Comparison of ENCODE assay signal across 17 cellular contexts in genomic region chr6:6284231-6284966, GRCh38. TPM values are rescaled to one million over a fixed set of nuclear protein-coding genes. Genes with fewer than 3 reads are reported as not detected.
DNase-seq lines count a peak whose midpoint lies in the region; ATAC-seq, FAIRE-seq and TF ChIP-seq lines count a peak whose summit lies in the region.
"Had no signal": no experiment of that assay in that cellular context is flagged by ENCODE, and none has a peak within 500 bp of the region (broad histone marks: within the 10 kb centered on the region; RNA-seq: fewer than 3 reads in every experiment).

No MANE protein-coding gene starts in this region.

- H3K79me2 ChIP-seq in GM12878 (ENCODE audit: control insufficient read depth, insufficient read depth, low read length): no peaks in the 10 kb centered on the region

- no peaks in the 10 kb centered on the region for H4K20me1 ChIP-seq in GM12878 (ENCODE audit: control insufficient read depth, insufficient read depth)

- DNase-seq in CD1c-positive myeloid dendritic cell (ENCODE audit: extremely low spot score) (peak; percentile 13), MV-4-11 (lab: John Stamatoyannopoulos, UW) (peak; percentile 68), GM12878 (ENCODE audit: low read depth, low spot score) (no peak), EL (no peak), NCI-H82 (lab: John Stamatoyannopoulos, UW) (no peak), ascending aorta (ENCODE audit: low spot score in 2 of 2) (no peak)
- DNase-seq in stimulated activated naive B cell treated with anti-CD40 and anti-IgM and Interleukin-4, amounts not matched to agents 10 μg/mL and 1 μg/mL and 100 μg/mL, for 72 hours: no peak
- DNase-seq in activated CD4-positive, alpha-beta T cell treated with anti-CD3 and anti-CD28 coated beads, Interleukin-2, amount 10 ng/mL, durations not matched to agents 24 days and 14 days: no peak
- DNase-seq: ACHN; H7; NCI-H1048; NCI-H1694; NCI-H2107; NCI-H226; NCI-H526 treated with DMSO at 0.1 percent for 48 hours; NK-92 treated with Interleukin-12 subunit alpha and Interleukin-12 subunit beta, amount 100 ng/mL, for 24 hours; SIG-M5 had no signal

- H3K27me3 ChIP-seq in GM12878 (replicated peaks in 1 of 2; ENCODE audit: control insufficient read depth in 2 of 2, insufficient read depth in 2 of 2, low read length in 1 of 2) (no peaks in the 10 kb centered on the region), ascending aorta (no peaks in the 10 kb centered on the region)

- H3K4me1 ChIP-seq in GM12878 (ENCODE audit: control insufficient read depth, insufficient read depth, low read length) (no peaks in the 10 kb centered on the region), ascending aorta (no peaks in the 10 kb centered on the region)

- H3K36me3 ChIP-seq in GM12878 (ENCODE audit: control insufficient read depth in 2 of 2, insufficient read depth in 2 of 2, low read length in 1 of 2) (no peaks in the 10 kb centered on the region), ascending aorta (no peaks in the 10 kb centered on the region)

- RAD21 ChIA-PET in GM12878 (lab: Charles Lee; ENCODE audit: unreplicated experiment): no interaction called here

- H3K4me3 Mint-ChIP-seq in stimulated activated naive B cell treated with anti-CD40 and anti-IgM and Interleukin-4, amounts not matched to agents 10 μg/mL and 1 μg/mL and 100 μg/mL, for 72 hours: no peak overlapping the region
- no peak overlapping the region for H3K4me3 Mint-ChIP-seq in activated CD4-positive, alpha-beta T cell treated with anti-CD3 and anti-CD28 coated beads, Interleukin-2, amount 10 ng/mL, durations not matched to agents 24 days and 14 days

- SMC1A ChIA-PET in GM12878 (lab: Charles Lee; ENCODE audit: uncharacterized antibody, unreplicated experiment): interaction anchor here (0.7 to 2.0 kb wide), 4 partner anchors 8 to 106 kb away, joined by 3 to 6 read pairs (median 5); no protein-coding TSS in a partner anchor

- H3K27ac ChIP-seq in GM12878 (ENCODE audit: control insufficient read depth, insufficient read depth) (no peak overlapping the region), ascending aorta (no peak overlapping the region)

- WGBS in GM12878 (ENCODE audit: insufficient coverage, insufficient replicate concordance, low lambda C conversion rate, missing lambda C conversion rate): 63% methylated on average over 6 of the region's 6 CpGs

- H3K27ac Mint-ChIP-seq in stimulated activated naive B cell treated with anti-CD40 and anti-IgM and Interleukin-4, amounts not matched to agents 10 μg/mL and 1 μg/mL and 100 μg/mL, for 72 hours: peak overlapping the region; percentile 78
- H3K27ac Mint-ChIP-seq in activated CD4-positive, alpha-beta T cell treated with anti-CD3 and anti-CD28 coated beads, Interleukin-2, amount 10 ng/mL, durations not matched to agents 24 days and 14 days: no peak overlapping the region

- no peak overlapping the region for H3K9ac ChIP-seq in GM12878 (ENCODE audit: control insufficient read depth, insufficient read depth, low read length)

- no peak for TF ChIP-seq EP300 in GM12878 (IDR thresholded peaks at IDR 0.05; ENCODE audit: borderline replicate concordance in 1 of 2, control insufficient read depth in 1 of 2, low read depth in 2 of 2, low read length in 2 of 2)

- no peak for FAIRE-seq in GM12878 (lab: Jason Lieb, UNC)

- no TSS peak for BruUV-seq in GM12878 (replicated peaks; lab: Mats Ljungman, UMichigan)

- no peaks in the 10 kb centered on the region for H3K9me3 Mint-ChIP-seq in stimulated activated naive B cell treated with anti-CD40 and anti-IgM and Interleukin-4, amounts not matched to agents 10 μg/mL and 1 μg/mL and 100 μg/mL, for 72 hours
- no peaks in the 10 kb centered on the region for H3K9me3 Mint-ChIP-seq in activated CD4-positive, alpha-beta T cell treated with anti-CD3 and anti-CD28 coated beads, Interleukin-2, amount 10 ng/mL, durations not matched to agents 24 days and 14 days

- no peaks in the 10 kb centered on the region for H3K36me3 Mint-ChIP-seq in stimulated activated naive B cell treated with anti-CD40 and anti-IgM and Interleukin-4, amounts not matched to agents 10 μg/mL and 1 μg/mL and 100 μg/mL, for 72 hours
- no peaks in the 10 kb centered on the region for H3K36me3 Mint-ChIP-seq in activated CD4-positive, alpha-beta T cell treated with anti-CD3 and anti-CD28 coated beads, Interleukin-2, amount 10 ng/mL, durations not matched to agents 24 days and 14 days (ENCODE audit: low read depth)

- intact Hi-C loops in GM12878 (cut with micrococcal nuclease; ENCODE audit: unreplicated experiment) (no loop called here), ascending aorta (cut with DNase I) (no loop called here)
- intact Hi-C loops in activated CD4-positive, alpha-beta T cell treated with anti-CD3 and anti-CD28 coated beads, Interleukin-2, amount 10 ng/mL, durations not matched to agents 24 days and 14 days (cut with micrococcal nuclease): no loop called here

- peak; percentile 18; the same call in 1 of the 3 replicates for ATAC-seq in GM12878
- peak; percentile 58 to 66 for ATAC-seq in stimulated activated naive B cell treated with anti-CD40 and anti-IgM and Interleukin-4, amounts not matched to agents 10 μg/mL and 1 μg/mL and 100 μg/mL, for 72 hours (replicated peaks)

- H2AFZ ChIP-seq in GM12878 (ENCODE audit: control insufficient read depth, low read depth, low read length): no peak overlapping the region

- POLR2A ChIA-PET in GM12878 (lab: Charles Lee): interaction anchor here (0.9 kb wide), 1 partner anchor 48 kb away, joined by 5 read pairs; no protein-coding TSS in a partner anchor

- H3K4me2 ChIP-seq in GM12878 (ENCODE audit: control insufficient read depth, insufficient read depth): no peak overlapping the region

- in situ Hi-C loops in GM12878 (cut with MboI): no loop called here

- TF ChIP-seq RAD21 in GM12878 (IDR thresholded peaks at IDR 0.05; ENCODE audit: insufficient read depth, low read depth, low read length): no peak

- TF ChIP-seq CTCF in GM12878 (IDR thresholded peaks at IDR 0.05 in 2 of 3, conservative IDR thresholded peaks at IDR 0.05 in 1 of 3; ENCODE audit: control insufficient read depth in 2 of 3, extremely low read depth in 1 of 3, insufficient read depth in 1 of 3, low read depth in 3 of 3, low read length in 3 of 3) (no peak), ascending aorta (IDR thresholded peaks at IDR 0.05) (no peak)

- H3K9me3 ChIP-seq in GM12878 (replicated peaks; ENCODE audit: control insufficient read depth, insufficient read depth, low read length): no peaks in the 10 kb centered on the region
- no peaks in the 10 kb centered on the region for H3K9me3 ChIP-seq in ascending aorta

- H3K4me1 Mint-ChIP-seq in stimulated activated naive B cell treated with anti-CD40 and anti-IgM and Interleukin-4, amounts not matched to agents 10 μg/mL and 1 μg/mL and 100 μg/mL, for 72 hours: peaks cover 22 to 30% of the 10 kb centered on the region in 2 donors
- H3K4me1 Mint-ChIP-seq in activated CD4-positive, alpha-beta T cell treated with anti-CD3 and anti-CD28 coated beads, Interleukin-2, amount 10 ng/mL, durations not matched to agents 24 days and 14 days: no peaks in the 10 kb centered on the region

- CTCF ChIA-PET in GM12878 (lab: Yijun Ruan, JAX): interaction anchor here (1.0 to 1.1 kb wide), 2 partner anchors 9 to 38 kb away, joined by 3 to 4 read pairs; no protein-coding TSS in a partner anchor

- H3K4me3 ChIP-seq in GM12878 (no peak overlapping the region), ascending aorta (no peak overlapping the region)

- H3K27me3 Mint-ChIP-seq in stimulated activated naive B cell treated with anti-CD40 and anti-IgM and Interleukin-4, amounts not matched to agents 10 μg/mL and 1 μg/mL and 100 μg/mL, for 72 hours: no peaks in the 10 kb centered on the region
- H3K27me3 Mint-ChIP-seq in activated CD4-positive, alpha-beta T cell treated with anti-CD3 and anti-CD28 coated beads, Interleukin-2, amount 10 ng/mL, durations not matched to agents 24 days and 14 days: peaks cover 11% of the 10 kb centered on the region

- no peak for TF ChIP-seq POLR2A in GM12878 (IDR thresholded peaks at IDR 0.05; ENCODE audit: low read depth, low read length)

TF ChIP-seq in GM12878, 131 proteins besides CTCF, POLR2A, EP300 and RAD21 (continues in another document):
- TF ChIP-seq JUND (IDR thresholded peaks at IDR 0.05; ENCODE audit: low read depth, low read length) (no peak), IKZF2 (IDR thresholded peaks at IDR 0.05) (no peak), KDM1A (IDR thresholded peaks at IDR 0.05; ENCODE audit: borderline replicate concordance) (no peak), YY1 (IDR thresholded peaks at IDR 0.05; ENCODE audit: low read depth, low read length) (no peak), USF1 (IDR thresholded peaks at IDR 0.05; ENCODE audit: borderline replicate concordance, extremely low read length, insufficient read depth, low read depth, low read length) (no peak), RCOR1 (conservative IDR thresholded peaks at IDR 0.05; ENCODE audit: low read depth, low read length) (no peak)

RNA-seq across cellular contexts. Expression of gene F13A1, which starts 36.1 kb away (rescaled TPM):
- 8.2 and 10.1 TPM in 2 replicates for total RNA-seq in GM12878 (2013; cell fraction: nucleolus; rRNA removed)
- total RNA-seq in GM12878 (2014; rRNA removed): 1.2 and 1.7 TPM in 2 replicates
- total RNA-seq in GM12878 (2014; rRNA removed; fragmentation: Illumina TruSeq; extraction: Trizol): 1.5 and 1.7 TPM in 2 replicates
- 1.3 and 1.6 TPM in 2 replicates for total RNA-seq in GM12878 (2021)
- polyA plus RNA-seq in GM12878 (2011; ENCODE audit: low read depth): 1.6 TPM
- polyA plus RNA-seq in GM12878 (2011; rRNA removed): 0.48 and 0.49 TPM in 2 replicates
- 0.22 and 0.28 TPM in 2 replicates for polyA plus RNA-seq in GM12878 (2011; cell fraction: cytosol; rRNA removed)
- polyA plus RNA-seq in GM12878 (2011; cell fraction: nucleus; rRNA removed): 0.80 and 0.94 TPM in 2 replicates
- polyA plus RNA-seq in GM12878 (2012): 1.4 and 3.3 TPM in 2 replicates
- polyA plus RNA-seq in GM12878 (2014; fragmentation: Illumina TruSeq; extraction: Trizol): 1.8 and 2.2 TPM in 2 replicates
- polyA plus RNA-seq in GM12878 (2014; fragmentation: Nextera tagmentation; extraction: Ambion mirVana): under 1 TPM; 0.49 to 0.85 TPM
- 1.4 and 1.7 TPM in 2 replicates for polyA plus RNA-seq in GM12878 (2014; rRNA removed)
- polyA plus RNA-seq in GM12878 (2016; fragmentation: Nextera tagmentation; extraction: Ambion mirVana): under 1 TPM; 0.55 to 0.64 TPM
- polyA minus RNA-seq in GM12878 (2011; rRNA and poly(A)+ RNA removed): 0.37 and 0.46 TPM in 2 replicates
- 0.31 TPM in 1 of 2 replicates, not detected in the other for polyA minus RNA-seq in GM12878 (2011; cell fraction: cytosol; rRNA and poly(A)+ RNA removed)
- polyA minus RNA-seq in GM12878 (2011; cell fraction: nucleus; rRNA and poly(A)+ RNA removed): 0.29 and 0.73 TPM in 2 replicates
- total RNA-seq in activated CD4-positive, alpha-beta T cell treated with anti-CD3 and anti-CD28 coated beads, Interleukin-2, amount 10 ng/mL, durations not matched to agents 24 days and 14 days: not detected in 2 replicates
- total RNA-seq in ascending aorta: 91.9 TPM

Comparison
In these comparisons a context has a peak if more than half of its experiments do, and no peak if none do; other contexts are left out.
1. DNase-seq: peak in CD1c-positive myeloid dendritic cell (single experiment) and MV-4-11 (single experiment); none in GM12878 (single experiment), stimulated activated naive B cell treated with anti-CD40 and anti-IgM and Interleukin-4, amounts not matched to agents 10 μg/mL and 1 μg/mL and 100 μg/mL, for 72 hours (single experiment), activated CD4-positive, alpha-beta T cell treated with anti-CD3 and anti-CD28 coated beads, Interleukin-2, amount 10 ng/mL, durations not matched to agents 24 days and 14 days (single experiment), EL (single experiment), NCI-H82 (single experiment) and ascending aorta (0 of 2).